In genomic region chr1:109719337-109719837, GRCh38 we compare ENCODE assay signal across 10 cellular contexts. TPM values are rescaled to one million over a fixed set of nuclear protein-coding genes. Genes with fewer than 3 reads are reported as not detected.
DNase-seq lines count a peak whose midpoint lies in the region; ATAC-seq and TF ChIP-seq lines count a peak whose summit lies in the region.
"Had no signal": no experiment of that assay in that cellular context is flagged by ENCODE, and none has a peak within 500 bp of the region (broad histone marks: within the 10 kb centered on the region; RNA-seq: fewer than 3 reads in every experiment).

No MANE protein-coding gene starts in this region.

- no peak for ATAC-seq in GM21529 (IDR thresholded peaks at IDR 0.05; ENCODE audit: unreplicated experiment)

- peak overlapping the region; percentile 10 for H3K27ac Mint-ChIP-seq in activated naive CD4-positive, alpha-beta T cell treated with anti-CD3 and anti-CD28 coated beads, Interleukin-2, amount 50 U/mL, for 24 hours
- no peak overlapping the region for H3K27ac Mint-ChIP-seq in activated T-cell treated with anti-CD3 and anti-CD28 coated beads, Interleukin-2, amount 50 U/mL, for 24 hours

- no peak overlapping the region for H3K4me3 Mint-ChIP-seq in activated naive CD4-positive, alpha-beta T cell treated with anti-CD3 and anti-CD28 coated beads, Interleukin-2, amount 50 U/mL, for 24 hours
- no peak overlapping the region for H3K4me3 Mint-ChIP-seq in activated T-cell treated with anti-CD3 and anti-CD28 coated beads, Interleukin-2, amount 50 U/mL, for 24 hours

- TF ChIP-seq CTCF in choroid plexus epithelial cell (conservative IDR thresholded peaks at IDR 0.05; ENCODE audit: low read depth, low read length), result no peak

- no peaks in the 10 kb centered on the region for H3K9me3 Mint-ChIP-seq in activated naive CD4-positive, alpha-beta T cell treated with anti-CD3 and anti-CD28 coated beads, Interleukin-2, amount 50 U/mL, for 24 hours
- no peaks in the 10 kb centered on the region for H3K9me3 Mint-ChIP-seq in activated T-cell treated with anti-CD3 and anti-CD28 coated beads, Interleukin-2, amount 50 U/mL, for 24 hours

- no peak for DNase-seq in activated naive CD4-positive, alpha-beta T cell treated with Interleukin-2 at 50 U/mL for 16 hours
- DNase-seq in LHCN-M2 (ENCODE audit: low read depth), result peak; percentile 62
- peak; percentile 30 for DNase-seq in choroid plexus epithelial cell (ENCODE audit: low read depth)
- peak; percentile 12 for DNase-seq in stromal cell of bone marrow (ENCODE audit: low read depth)
- DNase-seq in activated T-cell treated with anti-CD3 and anti-CD28 coated beads, Interleukin-2, amount 50 U/mL, for 24 hours, result no peak
- DNase-seq in NCI-H82 treated with DMSO at 0.1 percent for 48 hours (lab: John Stamatoyannopoulos, UW; ENCODE audit: unreplicated experiment), result no peak
- DNase-seq: activated effector memory CD4-positive, alpha-beta T cell treated with anti-CD3 and anti-CD28 coated beads, Interleukin-2, amount 50 U/mL, for 16 hours; NCI-H1417 had no signal

- peaks cover 4% of the 10 kb centered on the region for H3K4me1 Mint-ChIP-seq in activated naive CD4-positive, alpha-beta T cell treated with anti-CD3 and anti-CD28 coated beads, Interleukin-2, amount 50 U/mL, for 24 hours
- H3K4me1 Mint-ChIP-seq in activated T-cell treated with anti-CD3 and anti-CD28 coated beads, Interleukin-2, amount 50 U/mL, for 24 hours (ENCODE audit: low read depth), result peaks cover 7% of the 10 kb centered on the region

- peaks cover 2% of the 10 kb centered on the region for H3K27me3 Mint-ChIP-seq in activated naive CD4-positive, alpha-beta T cell treated with anti-CD3 and anti-CD28 coated beads, Interleukin-2, amount 50 U/mL, for 24 hours
- H3K27me3 Mint-ChIP-seq in activated T-cell treated with anti-CD3 and anti-CD28 coated beads, Interleukin-2, amount 50 U/mL, for 24 hours, result peaks cover 2% of the 10 kb centered on the region

- no peaks in the 10 kb centered on the region for H3K36me3 Mint-ChIP-seq in activated naive CD4-positive, alpha-beta T cell treated with anti-CD3 and anti-CD28 coated beads, Interleukin-2, amount 50 U/mL, for 24 hours
- H3K36me3 Mint-ChIP-seq in activated T-cell treated with anti-CD3 and anti-CD28 coated beads, Interleukin-2, amount 50 U/mL, for 24 hours (ENCODE audit: low read depth), result no peaks in the 10 kb centered on the region

- no peak overlapping the region for H3K4me3 ChIP-seq in choroid plexus epithelial cell (ENCODE audit: low read depth, low read length)

RNA-seq across cellular contexts. Expression of gene GSTM5, which starts 7.3 kb away (rescaled TPM):
- total RNA-seq in LHCN-M2 (2014; rRNA removed), result not detected in 2 replicates
- not detected for polyA plus RNA-seq in LHCN-M2 (2012)

RNA-seq across cellular contexts. Expression of gene GSTM3, which starts 21.5 kb away (rescaled TPM):
- 13.2 and 16.3 TPM in 2 replicates for total RNA-seq in LHCN-M2 (2014; rRNA removed)
- 49.9 TPM for polyA plus RNA-seq in LHCN-M2 (2012)

RNA-seq across cellular contexts. Expression of gene GSTM1, which starts 31.8 kb away (rescaled TPM):
- total RNA-seq in LHCN-M2 (2014; rRNA removed), result 1.1 and 1.2 TPM in 2 replicates
- polyA plus RNA-seq in LHCN-M2 (2012), result 5.6 TPM

RNA-seq across cellular contexts. Expression of gene EPS8L3, which starts 44.3 kb away (rescaled TPM):
- not detected in 2 replicates for total RNA-seq in LHCN-M2 (2014; rRNA removed)
- polyA plus RNA-seq in LHCN-M2 (2012), result not detected

RNA-seq across cellular contexts. Expression of gene GSTM2, which starts 51.5 kb away (rescaled TPM):
- total RNA-seq in LHCN-M2 (2014; rRNA removed), result 16.2 and 18.4 TPM in 2 replicates
- 56.7 TPM for polyA plus RNA-seq in LHCN-M2 (2012)

Comparison
In these comparisons a context has a peak if more than half of its experiments do, and no peak if none do; other contexts are left out.
1. DNase-seq: peak in LHCN-M2 (single experiment), choroid plexus epithelial cell (single experiment) and stromal cell of bone marrow (single experiment); none in activated naive CD4-positive, alpha-beta T cell treated with Interleukin-2 at 50 U/mL for 16 hours (single experiment), activated T-cell treated with anti-CD3 and anti-CD28 coated beads, Interleukin-2, amount 50 U/mL, for 24 hours (single experiment) and NCI-H82 treated with DMSO at 0.1 percent for 48 hours (single experiment).